7 cellular contexts compared by ENCODE assay signal in genomic region chr12:104064031-104064841, GRCh38. TPM values are rescaled to one million over a fixed set of nuclear protein-coding genes. Genes with fewer than 3 reads are reported as not detected.
DNase-seq lines count a peak whose midpoint lies in the region; ATAC-seq and TF ChIP-seq lines count a peak whose summit lies in the region.

TSS of gene HCFC2 (plus strand) at chr12:104064531. CDS start at chr12:104064561, 30 bp downstream.

- peak; percentile 45 for ATAC-seq in GM18508 (IDR thresholded peaks at IDR 0.05; ENCODE audit: insufficient read depth, unreplicated experiment)
- ATAC-seq in HG02970 (IDR thresholded peaks at IDR 0.05; ENCODE audit: low FRiP score, unreplicated experiment) = peak; percentile 90
- ATAC-seq in gastrocnemius medialis = peak; percentile 95 to 96

- H3K27ac ChIP-seq in iPS DF 6.9 (ENCODE audit: low read length) (no peak within 1 kb of the TSS), gastrocnemius medialis (peak within 1 kb of the TSS; percentile 91 to 97 (median 96))

- no peaks in the 10 kb centered on the region for H3K9me3 ChIP-seq in iPS DF 6.9 (ENCODE audit: control insufficient read depth, insufficient read depth, low read length)
- no peaks in the 10 kb centered on the region for H3K9me3 ChIP-seq in gastrocnemius medialis

- H3K36me3 ChIP-seq in iPS DF 6.9 (ENCODE audit: control insufficient read depth, insufficient read depth, low read length) (no peaks in the 10 kb centered on the region), gastrocnemius medialis (peaks cover 0 to 24% of the 10 kb centered on the region in 2 donors)

- intact Hi-C loops in gastrocnemius medialis (cut with DNase I; ENCODE audit: low total_unique reads) = loop anchor here (1.0 to 5.0 kb wide), 6 partner anchors 45 to 264 kb away; partner anchors contain the start of genes NFYB and TDG

- TF ChIP-seq POLR2A in gastrocnemius medialis (IDR thresholded peaks at IDR 0.05) = peak in 1 of 2 donors; percentile 89

- in situ Hi-C loops in astrocyte of the spinal cord (cut with HindIII; ENCODE audit: low sequenced_read_pairs) (no loop called here), gastrocnemius medialis (cut with MboI; ENCODE audit: low sequenced_read_pairs in 4 of 4) (loop anchor here in 1 of 4 donors (10.0 kb wide), 1 partner anchor 99 kb away; the partner anchor contains the start of gene TDG)

- no CpG with 5 or more reads among the region's 74 CpGs for WGBS in iPS DF 6.9 (ENCODE audit: insufficient coverage, insufficient read length)

- no peaks in the 10 kb centered on the region for H3K27me3 ChIP-seq in iPS DF 6.9 (ENCODE audit: control insufficient read depth, insufficient read depth, low read length)
- no peaks in the 10 kb centered on the region for H3K27me3 ChIP-seq in gastrocnemius medialis

- TF ChIP-seq CTCF in astrocyte of the spinal cord (IDR thresholded peaks at IDR 0.05; ENCODE audit: low read depth, low read length) (no peak), gastrocnemius medialis (IDR thresholded peaks at IDR 0.05 in 4 of 5, conservative IDR thresholded peaks at IDR 0.05 in 1 of 5) (peak in 1 of 5 experiments; percentile 9)

- DNase-seq in NCI-H1930 (lab: John Stamatoyannopoulos, UW) = peak; percentile 53 to 88
- peak; percentile 84 for DNase-seq in T1000 (lab: John Stamatoyannopoulos, UW)
- peak; percentile 90 for DNase-seq in astrocyte of the spinal cord (ENCODE audit: low read depth, low spot score)
- DNase-seq in iPS DF 6.9 (ENCODE audit: low read depth, low spot score) = peak; percentile 50
- DNase-seq in gastrocnemius medialis = peak; percentile 87 to 89

- no peaks in the 10 kb centered on the region for H3K4me1 ChIP-seq in iPS DF 6.9 (ENCODE audit: control insufficient read depth, insufficient read depth, low read length)
- peaks cover 17 to 20% of the 10 kb centered on the region in 2 donors for H3K4me1 ChIP-seq in gastrocnemius medialis

- H3K4me3 ChIP-seq in astrocyte of the spinal cord (ENCODE audit: low read depth, low read length) (peak within 1 kb of the TSS; percentile 82), iPS DF 6.9 (ENCODE audit: low read length) (peak within 1 kb of the TSS; percentile 97), gastrocnemius medialis (peak within 1 kb of the TSS; percentile 73 to 98 (median 80))

RNA-seq across cellular contexts. Expression of gene HCFC2, which starts in this region (rescaled TPM):
- total RNA-seq in gastrocnemius medialis = 10 to 100 TPM; 19.4 to 27.7 (median 21.8) TPM

Comparison
In these comparisons a context has a peak if more than half of its experiments do, and no peak if none do; other contexts are left out.
1. ATAC-seq: peak in every context shown above with its lines; median percentile 96 in gastrocnemius medialis; 90 in HG02970; 45 in GM18508.